In genomic region chr13:109199280-109199679, GRCh38 we compare ENCODE assay signal across 17 cellular contexts.
DNase-seq lines count a peak whose midpoint lies in the region; ATAC-seq and TF ChIP-seq lines count a peak whose summit lies in the region.
"Had no signal": no experiment of that assay in that cellular context is flagged by ENCODE, and none has a peak within 500 bp of the region (broad histone marks: within the 10 kb centered on the region; RNA-seq: fewer than 3 reads in every experiment).

No MANE protein-coding gene starts in this region.

- H3K9me3 ChIP-seq in HEK293 (ENCODE audit: control insufficient read depth, insufficient read depth, low read depth, low read length) (no peaks in the 10 kb centered on the region), Panc1 (ENCODE audit: control insufficient read depth, insufficient read depth, low read depth, low read length) (no peaks in the 10 kb centered on the region), mesenchymal stem cell (ENCODE audit: control insufficient read depth, low read length) (no peaks in the 10 kb centered on the region)
- H3K9me3 ChIP-seq: BLaER1 treated with 17β-estradiol and CSF1 and Interleukin-3, amounts not matched to agents 10 nM and 100 nM; HAP-1 had no signal

- H3K4me3 ChIP-seq in HEK293 (ENCODE audit: low read depth, low read length) (no peak overlapping the region), Panc1 (ENCODE audit: low read depth in 2 of 2, low read length in 2 of 2) (no peak overlapping the region), mesenchymal stem cell (ENCODE audit: insufficient read depth in 1 of 2, low read depth in 1 of 2, low read length in 2 of 2) (no peak overlapping the region)
- H3K4me3 ChIP-seq: BLaER1 treated with 17β-estradiol and CSF1 and Interleukin-3, amounts not matched to agents 10 nM and 100 nM; HAP-1 had no signal

- H3K9me3 Mint-ChIP-seq in activated CD4-positive, alpha-beta T cell treated with anti-CD3 and anti-CD28 coated beads, Interleukin-2, amount 10 ng/mL, durations not matched to agents 24 days and 14 days, result no peaks in the 10 kb centered on the region
- H3K9me3 Mint-ChIP-seq: IgD-negative memory B cell had no signal

- no peak overlapping the region for H2AFZ ChIP-seq in mesenchymal stem cell (ENCODE audit: low read depth, low read length)

- intact Hi-C loops in Panc1 (cut with micrococcal nuclease; ENCODE audit: unreplicated experiment), result no loop called here
- intact Hi-C loops in activated CD4-positive, alpha-beta T cell treated with anti-CD3 and anti-CD28 coated beads, Interleukin-2, amount 10 ng/mL, durations not matched to agents 24 days and 14 days (cut with micrococcal nuclease), result no loop called here

- in situ Hi-C loops in Panc1 (cut with HindIII; ENCODE audit: low pct_unique_long_range_greater_than_20kb, low sequenced_read_pairs), result no loop called here

- H3K18ac ChIP-seq in mesenchymal stem cell (ENCODE audit: low read depth in 1 of 2, low read length in 2 of 2), result no peak overlapping the region

- H2BK12ac ChIP-seq in mesenchymal stem cell (ENCODE audit: low read length in 2 of 2), result no peak overlapping the region

- no peak overlapping the region for H3K9ac ChIP-seq in mesenchymal stem cell (ENCODE audit: low read length)
- H3K9ac ChIP-seq: BLaER1 treated with 17β-estradiol and CSF1 and Interleukin-3, amounts not matched to agents 10 nM and 100 nM had no signal

- DNase-seq in NCI-H1417 (lab: John Stamatoyannopoulos, UW), result peak in 2 of 3 experiments; percentile 31 to 75
- DNase-seq in NCI-H1417 treated with DMSO at 0.1 percent for 48 hours (lab: John Stamatoyannopoulos, UW), result no peak
- no peak for DNase-seq in Panc1 (ENCODE audit: low read depth, low spot score)
- peak; percentile 58 for DNase-seq in mesenchymal stem cell
- DNase-seq in NCI-H1436 (lab: John Stamatoyannopoulos, UW), result no peak
- DNase-seq in stimulated activated CD4-positive, alpha-beta T cell treated with anti-CD3 and anti-CD28 coated beads, Interleukin-1b, Interleukin-23, amount 100 ng/mL, for 48 hours, result no peak
- DNase-seq in activated CD4-positive, alpha-beta T cell treated with anti-CD3 and anti-CD28 coated beads, Interleukin-2, amount 10 ng/mL, durations not matched to agents 24 days and 14 days, result no peak
- DNase-seq: ACHN; Calu3; CD4-positive, CD25-positive, alpha-beta regulatory T cell; DMS 273 treated with DMSO at 0.1 percent for 48 hours; GOT3 had no signal

- no peaks in the 10 kb centered on the region for H3K27me3 Mint-ChIP-seq in activated CD4-positive, alpha-beta T cell treated with anti-CD3 and anti-CD28 coated beads, Interleukin-2, amount 10 ng/mL, durations not matched to agents 24 days and 14 days
- H3K27me3 Mint-ChIP-seq: CD4-positive, CD25-positive, alpha-beta regulatory T cell had no signal

- WGBS in mesenchymal stem cell, result 10% methylated on average over 3 of the region's 4 CpGs

- no peak overlapping the region for H3K23ac ChIP-seq in mesenchymal stem cell (ENCODE audit: low read length in 2 of 2)

- H3K14ac ChIP-seq in mesenchymal stem cell (ENCODE audit: low read length in 2 of 2), result no peak overlapping the region

- CTCF ChIA-PET in HEK293 (lab: Yijun Ruan, JAX) (interaction anchor here (0.6 to 1.4 kb wide), 4 partner anchors 30 to 238 kb away, joined by 3 to 4 read pairs (median 4); no protein-coding TSS in a partner anchor), Panc1 (lab: Charles Lee) (interaction anchor here (0.6 kb wide), 1 partner anchor 289 kb away, joined by 7 read pairs; no protein-coding TSS in a partner anchor)

- no peak overlapping the region for H3K27ac ChIP-seq in HEK293 (ENCODE audit: extremely low read depth, low read depth, low read length)
- H3K27ac ChIP-seq in Panc1 (ENCODE audit: low read length), result no peak overlapping the region
- H3K27ac ChIP-seq in mesenchymal stem cell (ENCODE audit: low read length, poor library complexity, severe bottlenecking), result no peak overlapping the region
- H3K27ac ChIP-seq: 22Rv1; BLaER1 treated with 17β-estradiol and CSF1 and Interleukin-3, amounts not matched to agents 10 nM and 100 nM had no signal

- no peak overlapping the region for H2BK15ac ChIP-seq in mesenchymal stem cell (ENCODE audit: low read depth, poor library complexity, severe bottlenecking)

- POLR2A ChIA-PET in HEK293 (lab: Yijun Ruan, JAX) (no interaction called here), Panc1 (lab: Charles Lee) (interaction anchor here (0.5 to 0.9 kb wide), 2 partner anchors 32 to 263 kb away, joined by 4 to 5 read pairs; no protein-coding TSS in a partner anchor)

- no peak overlapping the region for H3K4me2 ChIP-seq in mesenchymal stem cell (ENCODE audit: low read length, poor library complexity, severe bottlenecking)
- H3K4me2 ChIP-seq: BLaER1 treated with 17β-estradiol and CSF1 and Interleukin-3, amounts not matched to agents 10 nM and 100 nM had no signal

- no peaks in the 10 kb centered on the region for H3K27me3 ChIP-seq in Panc1 (ENCODE audit: control insufficient read depth, insufficient read depth, low read length)
- H3K27me3 ChIP-seq in mesenchymal stem cell (ENCODE audit: control insufficient read depth in 1 of 2, insufficient read depth in 1 of 2, low read length in 2 of 2), result no peaks in the 10 kb centered on the region
- H3K27me3 ChIP-seq: BLaER1 treated with 17β-estradiol and CSF1 and Interleukin-3, amounts not matched to agents 10 nM and 100 nM had no signal

- H3K4me1 ChIP-seq in HEK293 (ENCODE audit: control insufficient read depth, insufficient read depth, low read length), result no peaks in the 10 kb centered on the region
- no peaks in the 10 kb centered on the region; the same call in none of the 2 replicates for H3K4me1 ChIP-seq in Panc1 (ENCODE audit: control insufficient read depth, insufficient read depth, low read length)
- no peaks in the 10 kb centered on the region for H3K4me1 ChIP-seq in mesenchymal stem cell (ENCODE audit: control insufficient read depth, insufficient read depth, low read depth, low read length)
- H3K4me1 ChIP-seq: BLaER1 treated with 17β-estradiol and CSF1 and Interleukin-3, amounts not matched to agents 10 nM and 100 nM; HAP-1 had no signal

- no peak overlapping the region for H3K27ac Mint-ChIP-seq in activated CD4-positive, alpha-beta T cell treated with anti-CD3 and anti-CD28 coated beads, Interleukin-2, amount 10 ng/mL, durations not matched to agents 24 days and 14 days
- H3K27ac Mint-ChIP-seq: CD4-positive, CD25-positive, alpha-beta regulatory T cell; IgD-negative memory B cell had no signal

- no peak overlapping the region for H3K4ac ChIP-seq in mesenchymal stem cell (ENCODE audit: low read depth in 1 of 2, low read length in 2 of 2)

- H3K36me3 Mint-ChIP-seq in activated CD4-positive, alpha-beta T cell treated with anti-CD3 and anti-CD28 coated beads, Interleukin-2, amount 10 ng/mL, durations not matched to agents 24 days and 14 days (ENCODE audit: low read depth), result no peaks in the 10 kb centered on the region
- H3K36me3 Mint-ChIP-seq: CD4-positive, CD25-positive, alpha-beta regulatory T cell; IgD-negative memory B cell had no signal

- no TSS peak for BruUV-seq in Panc1 (replicated peaks; lab: Mats Ljungman, UMichigan)

- no peaks in the 10 kb centered on the region for H3K4me1 Mint-ChIP-seq in activated CD4-positive, alpha-beta T cell treated with anti-CD3 and anti-CD28 coated beads, Interleukin-2, amount 10 ng/mL, durations not matched to agents 24 days and 14 days
- H3K4me1 Mint-ChIP-seq: CD4-positive, CD25-positive, alpha-beta regulatory T cell; IgD-negative memory B cell had no signal

- H3K36me3 ChIP-seq in HEK293 (ENCODE audit: control insufficient read depth in 2 of 2, insufficient read depth in 1 of 2, low read length in 2 of 2) (no peaks in the 10 kb centered on the region), Panc1 (ENCODE audit: control insufficient read depth, insufficient read depth, low read length) (no peaks in the 10 kb centered on the region), mesenchymal stem cell (ENCODE audit: control insufficient read depth in 1 of 2, insufficient read depth in 2 of 2, low read depth in 1 of 2, low read length in 2 of 2) (no peaks in the 10 kb centered on the region)
- H3K36me3 ChIP-seq: BLaER1 treated with 17β-estradiol and CSF1 and Interleukin-3, amounts not matched to agents 10 nM and 100 nM; HAP-1 had no signal

- no peak overlapping the region for H2AK5ac ChIP-seq in mesenchymal stem cell (ENCODE audit: low read length, severe bottlenecking)

- no peak overlapping the region for H2BK5ac ChIP-seq in mesenchymal stem cell (ENCODE audit: low read depth, low read length, poor library complexity, severe bottlenecking)

- H3K4me3 Mint-ChIP-seq in activated CD4-positive, alpha-beta T cell treated with anti-CD3 and anti-CD28 coated beads, Interleukin-2, amount 10 ng/mL, durations not matched to agents 24 days and 14 days, result no peak overlapping the region
- H3K4me3 Mint-ChIP-seq: CD4-positive, CD25-positive, alpha-beta regulatory T cell; IgD-negative memory B cell had no signal

- no peak overlapping the region for H4K8ac ChIP-seq in mesenchymal stem cell (ENCODE audit: low read length)

- TF ChIP-seq CTCF in HEK293 (tag by site-specific recombination; IDR thresholded peaks at IDR 0.05) (no peak), Panc1 (IDR thresholded peaks at IDR 0.05) (no peak)

- no peak overlapping the region for H2BK120ac ChIP-seq in mesenchymal stem cell (ENCODE audit: low read depth, low read length)

- ATAC-seq in Panc1, result 0 out of 2 replicates have a peak, but pooled peaks have one; percentile 26

- H3K79me1 ChIP-seq in mesenchymal stem cell (replicated peaks; ENCODE audit: low read length, poor library complexity, severe bottlenecking), result no peaks in the 10 kb centered on the region

- H4K91ac ChIP-seq in mesenchymal stem cell (ENCODE audit: low read length), result no peak overlapping the region

TF ChIP-seq in HEK293, 187 proteins besides CTCF, POLR2A, EP300 and RAD21:
- peak; percentile 77 for TF ChIP-seq TCF7L2 (IDR thresholded peaks at IDR 0.05; ENCODE audit: borderline replicate concordance, low read depth, low read length)
- TF ChIP-seq KLF8 (tag by site-specific recombination; IDR thresholded peaks at IDR 0.05), result no peak

Comparison
In these comparisons a context has a peak if more than half of its experiments do, and no peak if none do; other contexts are left out.
1. DNase-seq: peak in NCI-H1417 (2 of 3) and mesenchymal stem cell (single experiment); none in NCI-H1417 treated with DMSO at 0.1 percent for 48 hours (single experiment), Panc1 (single experiment), NCI-H1436 (single experiment), stimulated activated CD4-positive, alpha-beta T cell treated with anti-CD3 and anti-CD28 coated beads, Interleukin-1b, Interleukin-23, amount 100 ng/mL, for 48 hours (single experiment) and activated CD4-positive, alpha-beta T cell treated with anti-CD3 and anti-CD28 coated beads, Interleukin-2, amount 10 ng/mL, durations not matched to agents 24 days and 14 days (single experiment).